Comparison of ENCODE assay signal across 12 cellular contexts in genomic region chr3:6250167-6250566, GRCh38.
DNase-seq lines count a peak whose midpoint lies in the region; ATAC-seq and FAIRE-seq lines count a peak whose summit lies in the region.
"Had no signal": no experiment of that assay in that cellular context is flagged by ENCODE, and none has a peak within 500 bp of the region (broad histone marks: within the 10 kb centered on the region; RNA-seq: fewer than 3 reads in every experiment).

No MANE protein-coding gene starts in this region.

- ATAC-seq in GM18868 (IDR thresholded peaks at IDR 0.05; ENCODE audit: unreplicated experiment) = peak; percentile 97
- peak; percentile 98 for ATAC-seq in GM21529 (IDR thresholded peaks at IDR 0.05; ENCODE audit: unreplicated experiment)
- ATAC-seq in HG03103 (IDR thresholded peaks at IDR 0.05; ENCODE audit: low read depth, unreplicated experiment) = peak; percentile 97

- DNase-seq in SKM-1 treated with dmso at 0.1 percent for 144 hours (lab: John Stamatoyannopoulos, UW; ENCODE audit: unreplicated experiment) (peak; percentile 13), frontal cortex (ENCODE audit: low spot score in 2 of 2) (no peak), NCI-H82 (lab: John Stamatoyannopoulos, UW) (no peak), COLO829 (ENCODE audit: low spot score) (no peak)
- DNase-seq in effector CD4-positive, alpha-beta T cell = no peak
- DNase-seq: H9; NCI-H774; stimulated activated CD4-positive, alpha-beta T cell treated with anti-CD3 and anti-CD28 coated beads, Interleukin-2, amount 100 ng/mL, for 24 hours had no signal

- no peak for FAIRE-seq in frontal cortex (lab: Jason Lieb, UNC)
- FAIRE-seq: TTC549 had no signal
